Comparison of ENCODE assay signal across 17 cellular contexts in genomic region chr2:180573951-180574350, GRCh38.
A peak's percentile ranks its signal among the peaks of the same experiment; 100 is the strongest.
DNase-seq lines count a peak whose midpoint lies in the region; ATAC-seq and TF ChIP-seq lines count a peak whose summit lies in the region.
"Had no signal": no experiment of that assay in that cellular context is flagged by ENCODE, and none has a peak within 500 bp of the region (broad histone marks: within the 10 kb centered on the region; RNA-seq: fewer than 3 reads in every experiment).

No MANE protein-coding gene starts in this region.

- no peak overlapping the region for H2AK9ac ChIP-seq in IMR-90 (replicated peaks; ENCODE audit: low read depth, low read length, poor library complexity)

- no peak overlapping the region for H2AFZ ChIP-seq in IMR-90 (replicated peaks; ENCODE audit: low read length, poor library complexity)

- DNase-seq in DMS53 (lab: John Stamatoyannopoulos, UW) (peak; percentile 64), IMR-90 (peak; percentile 37), amniotic stem cell (lab: John Stamatoyannopoulos, UW) (peak; percentile 3), kidney tubule cell (ENCODE audit: low spot score) (peak; percentile 47), activated gamma-delta T cell (lab: John Stamatoyannopoulos, UW) (no peak)
- DNase-seq in activated naive CD4-positive, alpha-beta T cell (lab: John Stamatoyannopoulos, UW): no peak
- DNase-seq in natural killer cell treated with Interleukin-12 subunit alpha and Interleukin-12 subunit beta and Interleukin-15 and Interleukin-18, amount 100 ng/mL, for 72 hours (ENCODE audit: low spot score): no peak
- DNase-seq in activated CD4-positive, CD25-positive, alpha-beta regulatory T cell (lab: John Stamatoyannopoulos, UW): no peak
- DNase-seq: activated B cell treated with CpG ODN at 0.5 μM for 24 hours; activated naive CD8-positive, alpha-beta T cell treated with anti-CD3 and anti-CD28 coated beads for 36 hours; natural killer cell; NCI-H1092; NCI-H446; right cardiac atrium; stimulated activated CD4-positive, alpha-beta T cell treated with anti-CD3 and anti-CD28 coated beads, Interleukin-2, amount 100 ng/mL, for 24 hours; thyroid gland had no signal

- CTCF ChIA-PET in IMR-90 (lab: Yijun Ruan, JAX): no interaction called here

- H2BK20ac ChIP-seq in IMR-90 (ENCODE audit: low read depth, low read length): no peak overlapping the region

- H2BK120ac ChIP-seq in IMR-90 (ENCODE audit: low read depth, low read length): no peak overlapping the region

- no peak for TF ChIP-seq RAD21 in IMR-90 (IDR thresholded peaks at IDR 0.05; ENCODE audit: low read length)

- peaks cover 3% of the 10 kb centered on the region; the same call in 1 of the 2 replicates for H3K9me1 ChIP-seq in IMR-90 (ENCODE audit: insufficient read depth, low read length)

- H4K5ac ChIP-seq in IMR-90 (ENCODE audit: low read depth, low read length): no peak overlapping the region

- no peak overlapping the region for H3K4me3 ChIP-seq in IMR-90 (ENCODE audit: insufficient read depth, low read depth, low read length)
- H3K4me3 ChIP-seq: thyroid gland had no signal

- no peak overlapping the region for H3K9ac ChIP-seq in IMR-90 (ENCODE audit: low read depth, low read length)

- H3K36me3 ChIP-seq in IMR-90 (ENCODE audit: control insufficient read depth, insufficient read depth, low read length): no peaks in the 10 kb centered on the region
- H3K36me3 ChIP-seq: thyroid gland had no signal

- H2BK5ac ChIP-seq in IMR-90 (ENCODE audit: low read depth, low read length, poor library complexity, severe bottlenecking): no peak overlapping the region

- H3K4me2 ChIP-seq in IMR-90 (ENCODE audit: low read depth, low read length): no peak overlapping the region

- no peaks in the 10 kb centered on the region for H3K27me3 ChIP-seq in IMR-90 (ENCODE audit: control insufficient read depth, insufficient read depth, low read length)
- H3K27me3 ChIP-seq: thyroid gland had no signal

- no peak overlapping the region for H3K4me3 Mint-ChIP-seq in natural killer cell treated with Interleukin-12 subunit alpha and Interleukin-12 subunit beta and Interleukin-15 and Interleukin-18, amount 100 ng/mL, for 72 hours
- H3K4me3 Mint-ChIP-seq: activated B cell treated with CpG ODN at 0.5 μM for 24 hours; activated naive CD8-positive, alpha-beta T cell treated with anti-CD3 and anti-CD28 coated beads for 36 hours; natural killer cell had no signal

- no peak overlapping the region for H3K27ac Mint-ChIP-seq in natural killer cell treated with Interleukin-12 subunit alpha and Interleukin-12 subunit beta and Interleukin-15 and Interleukin-18, amount 100 ng/mL, for 72 hours
- H3K27ac Mint-ChIP-seq: activated B cell treated with CpG ODN at 0.5 μM for 24 hours; activated naive CD8-positive, alpha-beta T cell treated with anti-CD3 and anti-CD28 coated beads for 36 hours; natural killer cell had no signal

- no peak for ATAC-seq in IMR-90 (ENCODE audit: low read depth)
- ATAC-seq in natural killer cell treated with Interleukin-12 subunit alpha and Interleukin-12 subunit beta and Interleukin-15 and Interleukin-18, amount 100 ng/mL, for 72 hours: no peak
- ATAC-seq: natural killer cell, right cardiac atrium had no signal

- H3K14ac ChIP-seq in IMR-90 (replicated peaks; ENCODE audit: low read depth, low read length): no peak overlapping the region

- no CpG with 5 or more reads among the region's 3 CpGs for WGBS in IMR-90 (ENCODE audit: extremely low coverage in 2 of 2, insufficient read length in 1 of 2), 2 experiments

- H3K4me1 Mint-ChIP-seq in natural killer cell treated with Interleukin-12 subunit alpha and Interleukin-12 subunit beta and Interleukin-15 and Interleukin-18, amount 100 ng/mL, for 72 hours (ENCODE audit: low read depth in 2 of 2): no peaks in the 10 kb centered on the region
- H3K4me1 Mint-ChIP-seq: activated B cell treated with CpG ODN at 0.5 μM for 24 hours; activated naive CD8-positive, alpha-beta T cell treated with anti-CD3 and anti-CD28 coated beads for 36 hours; natural killer cell had no signal

- no peaks in the 10 kb centered on the region for H3K4me1 ChIP-seq in IMR-90 (ENCODE audit: control insufficient read depth, insufficient read depth, low read length)
- H3K4me1 ChIP-seq: thyroid gland had no signal

- intact Hi-C loops in IMR-90 (cut with micrococcal nuclease): loop anchor here (5.0 to 10.0 kb wide), 2 partner anchors 102 to 189 kb away; no protein-coding TSS in a partner anchor

- BruUV-seq in IMR-90 (replicated peaks; lab: Mats Ljungman, UMichigan): no TSS peak

- H3K27me3 Mint-ChIP-seq in natural killer cell treated with Interleukin-12 subunit alpha and Interleukin-12 subunit beta and Interleukin-15 and Interleukin-18, amount 100 ng/mL, for 72 hours: peaks cover 0 to 3% of the 10 kb centered on the region in 2 donors
- H3K27me3 Mint-ChIP-seq: activated B cell treated with CpG ODN at 0.5 μM for 24 hours; activated naive CD8-positive, alpha-beta T cell treated with anti-CD3 and anti-CD28 coated beads for 36 hours had no signal

- TF ChIP-seq POLR2A in IMR-90 (IDR thresholded peaks at IDR 0.05; ENCODE audit: low read depth, low read length): no peak

- no peak overlapping the region for H3K18ac ChIP-seq in IMR-90 (ENCODE audit: low read depth, low read length)

- no peak overlapping the region for H3K4ac ChIP-seq in IMR-90 (ENCODE audit: low read depth, low read length)

- no peaks in the 10 kb centered on the region for H3K9me3 Mint-ChIP-seq in natural killer cell treated with Interleukin-12 subunit alpha and Interleukin-12 subunit beta and Interleukin-15 and Interleukin-18, amount 100 ng/mL, for 72 hours
- H3K9me3 Mint-ChIP-seq: activated B cell treated with CpG ODN at 0.5 μM for 24 hours; activated naive CD8-positive, alpha-beta T cell treated with anti-CD3 and anti-CD28 coated beads for 36 hours; natural killer cell had no signal

- no peaks in the 10 kb centered on the region for H4K20me1 ChIP-seq in IMR-90 (ENCODE audit: insufficient read depth, low read length)

- no peak overlapping the region for H2BK15ac ChIP-seq in IMR-90 (ENCODE audit: low read depth, low read length)

- H3K36me3 Mint-ChIP-seq in natural killer cell treated with Interleukin-12 subunit alpha and Interleukin-12 subunit beta and Interleukin-15 and Interleukin-18, amount 100 ng/mL, for 72 hours: no peaks in the 10 kb centered on the region
- H3K36me3 Mint-ChIP-seq: activated naive CD8-positive, alpha-beta T cell treated with anti-CD3 and anti-CD28 coated beads for 36 hours; natural killer cell had no signal

- POLR2A ChIA-PET in IMR-90 (lab: Charles Lee; ENCODE audit: unreplicated experiment): no interaction called here

- no peak overlapping the region for H3K56ac ChIP-seq in IMR-90 (ENCODE audit: extremely low read depth, insufficient read depth, low read length)

- H3K79me1 ChIP-seq in IMR-90 (ENCODE audit: low read depth in 1 of 2, low read length in 2 of 2): no peaks in the 10 kb centered on the region

- TF ChIP-seq CTCF in IMR-90 (conservative IDR thresholded peaks at IDR 0.05; ENCODE audit: low read depth, low read length): no peak

- H4K8ac ChIP-seq in IMR-90 (ENCODE audit: low read depth in 2 of 2, low read length in 2 of 2): no peak overlapping the region

- H4K91ac ChIP-seq in IMR-90 (ENCODE audit: insufficient read depth, low read depth, low read length): no peak overlapping the region

- in situ Hi-C loops in IMR-90 (cut with MboI; ENCODE audit: low sequenced_read_pairs): no loop called here

- H2AK5ac ChIP-seq in IMR-90 (ENCODE audit: low read depth, low read length): no peak overlapping the region

- dilution Hi-C loops in IMR-90 (cut with HindIII; ENCODE audit: low sequenced_read_pairs, unreplicated experiment): no loop called here

- no peaks in the 10 kb centered on the region for H3K9me3 ChIP-seq in IMR-90 (ENCODE audit: control insufficient read depth, insufficient read depth, low read length)
- H3K9me3 ChIP-seq: thyroid gland had no signal

- no peak overlapping the region for H3K23ac ChIP-seq in IMR-90 (ENCODE audit: low read depth, low read length)

- no peak overlapping the region for H3K27ac ChIP-seq in IMR-90 (ENCODE audit: insufficient read depth, low read length)
- H3K27ac ChIP-seq: C4-2B, thyroid gland had no signal

TF ChIP-seq in IMR-90, 13 proteins besides CTCF, POLR2A, EP300 and RAD21:
- TF ChIP-seq CEBPB (IDR thresholded peaks at IDR 0.05; ENCODE audit: low read depth, low read length): no peak
- TF ChIP-seq RFX5 (IDR thresholded peaks at IDR 0.05; ENCODE audit: low read depth, low read length): no peak
- no peak for TF ChIP-seq RCOR1 (IDR thresholded peaks at IDR 0.05; ENCODE audit: insufficient replicate concordance, low read length)
- TF ChIP-seq NFE2L2 (IDR thresholded peaks at IDR 0.05; ENCODE audit: low read depth, low read length): no peak
- TF ChIP-seq BHLHE40 (IDR thresholded peaks at IDR 0.05; ENCODE audit: low read depth, low read length): no peak
- TF ChIP-seq CHD1 (IDR thresholded peaks at IDR 0.05; ENCODE audit: low read depth, low read length): no peak
- TF ChIP-seq MAZ (IDR thresholded peaks at IDR 0.05; ENCODE audit: borderline replicate concordance, low read depth, low read length): no peak
- TF ChIP-seq MXI1 (IDR thresholded peaks at IDR 0.05; ENCODE audit: borderline replicate concordance, low read depth, low read length): no peak
- no peak for TF ChIP-seq ELK1 (IDR thresholded peaks at IDR 0.05; ENCODE audit: borderline replicate concordance, low read depth, low read length)
- TF ChIP-seq MAFK (IDR thresholded peaks at IDR 0.05; ENCODE audit: low read depth, low read length): no peak
- TF ChIP-seq, protein P1, sequence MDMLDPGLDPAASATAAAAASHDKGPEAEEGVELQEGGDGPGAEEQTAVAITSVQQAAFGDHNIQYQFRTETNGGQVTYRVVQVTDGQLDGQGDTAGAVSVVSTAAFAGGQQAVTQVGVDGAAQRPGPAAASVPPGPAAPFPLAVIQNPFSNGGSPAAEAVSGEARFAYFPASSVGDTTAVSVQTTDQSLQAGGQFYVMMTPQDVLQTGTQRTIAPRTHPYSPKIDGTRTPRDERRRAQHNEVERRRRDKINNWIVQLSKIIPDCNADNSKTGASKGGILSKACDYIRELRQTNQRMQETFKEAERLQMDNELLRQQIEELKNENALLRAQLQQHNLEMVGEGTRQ (IDR thresholded peaks at IDR 0.05; ENCODE audit: low read depth, low read length): no peak

Comparison
In these comparisons a context has a peak if more than half of its experiments do, and no peak if none do; other contexts are left out.
1. DNase-seq: peak in DMS53 (single experiment), IMR-90 (single experiment), amniotic stem cell (single experiment) and kidney tubule cell (single experiment); none in activated gamma-delta T cell (single experiment), activated naive CD4-positive, alpha-beta T cell (0 of 4), natural killer cell treated with Interleukin-12 subunit alpha and Interleukin-12 subunit beta and Interleukin-15 and Interleukin-18, amount 100 ng/mL, for 72 hours (single experiment) and activated CD4-positive, CD25-positive, alpha-beta regulatory T cell (0 of 4).